In genomic region chr15:28811829-28812228, GRCh38 we compare ENCODE assay signal across 7 cellular contexts. TPM values are rescaled to one million over a fixed set of nuclear protein-coding genes. Genes with fewer than 3 reads are reported as not detected.
"Had no signal": no experiment of that assay in that cellular context is flagged by ENCODE, and none has a peak within 500 bp of the region (broad histone marks: within the 10 kb centered on the region; RNA-seq: fewer than 3 reads in every experiment).

No MANE protein-coding gene starts in this region.

RNA-seq across cellular contexts. Expression of gene GOLGA6L7, which starts 36.6 kb away (rescaled TPM):
- total RNA-seq: LHCN-M2, MCF 10A, OCI-LY7, PC-9, Right ventricle myocardium inferior, RPMI7951, SK-MEL-5 had no signal
